In genomic region chr4:12499693-12500092, GRCh38 we compare ENCODE assay signal across 27 cellular contexts.
"Had no signal": no experiment of that assay in that cellular context is flagged by ENCODE, and none has a peak within 500 bp of the region (broad histone marks: within the 10 kb centered on the region; RNA-seq: fewer than 3 reads in every experiment).

No MANE protein-coding gene starts in this region.

- H3K9me3 Mint-ChIP-seq: T-helper 1 cell treated with Interleukin-12 subunit alpha and Interleukin-12 subunit beta and Interleukin-4 antibody, amounts not matched to agents 30 μg/mL and 1 μg/mL, for 36 hours had no signal

- H3K4me1 Mint-ChIP-seq: naive B cell had no signal

- H3K36me3 ChIP-seq: ovary, thoracic aorta, upper lobe of left lung, vagina had no signal

- H3K27ac Mint-ChIP-seq: activated naive CD8-positive, alpha-beta T cell; naive B cell; progenitor cell of endocrine pancreas; stimulated activated naive CD8-positive, alpha-beta T cell treated with anti-CD3 and anti-CD28 coated beads, Interleukin-15, Interleukin-2, amounts not matched to agents 100 ng/mL and 50 ng/mL, for 24 hours; T-helper 1 cell treated with Interleukin-12 subunit alpha and Interleukin-12 subunit beta and Interleukin-4 antibody, amounts not matched to agents 30 μg/mL and 1 μg/mL, for 36 hours had no signal

- FAIRE-seq: bronchial epithelial cell, islet of Langerhans, TTC549 had no signal

- H3K9me3 ChIP-seq: ovary, thoracic aorta, upper lobe of left lung, vagina had no signal

- H3K27me3 ChIP-seq: foreskin keratinocyte, ovary, upper lobe of left lung, vagina had no signal

- H3K27me3 Mint-ChIP-seq: activated naive CD8-positive, alpha-beta T cell; naive B cell; progenitor cell of endocrine pancreas; stimulated activated naive CD8-positive, alpha-beta T cell treated with anti-CD3 and anti-CD28 coated beads, Interleukin-15, Interleukin-2, amounts not matched to agents 100 ng/mL and 50 ng/mL, for 24 hours had no signal

- H3K4me1 ChIP-seq: foreskin keratinocyte, upper lobe of left lung, vagina had no signal

- H3K27ac ChIP-seq: foreskin keratinocyte, ovary, skin epidermis, thoracic aorta, upper lobe of left lung, vagina, VCaP had no signal

- H3K4me3 Mint-ChIP-seq: activated naive CD8-positive, alpha-beta T cell; naive B cell; stimulated activated naive CD8-positive, alpha-beta T cell treated with anti-CD3 and anti-CD28 coated beads, Interleukin-15, Interleukin-2, amounts not matched to agents 100 ng/mL and 50 ng/mL, for 24 hours; T-helper 1 cell treated with Interleukin-12 subunit alpha and Interleukin-12 subunit beta and Interleukin-4 antibody, amounts not matched to agents 30 μg/mL and 1 μg/mL, for 36 hours had no signal

- DNase-seq: activated CD4-positive, alpha-beta T cell treated with anti-CD3 and anti-CD28 coated beads for 4 hours; activated CD4-positive, alpha-beta T cell treated with anti-CD3 and anti-CD28 coated beads, Interleukin-2, amount 50 U/mL, for 4 hours; activated effector memory CD4-positive, alpha-beta T cell treated with Interleukin-2 at 50 U/mL for 16 hours; activated naive CD4-positive, alpha-beta T cell treated with Interleukin-2 at 50 U/mL for 16 hours; activated T-cell treated with anti-CD3 and anti-CD28 coated beads for 4 hours; anterior cingulate cortex; foreskin keratinocyte; mammary epithelial cell; naive B cell; ovary; stimulated activated CD4-positive, alpha-beta T cell treated with anti-CD3 and anti-CD28 coated beads, Interleukin-12 subunit alpha, Interleukin-12 subunit beta, amount 100 ng/mL, for 4 hours; stimulated activated CD4-positive, alpha-beta T cell treated with anti-CD3 and anti-CD28 coated beads, Interleukin-4, amount 100 ng/mL, for 1 hour; T-helper 9 cell; upper lobe of left lung had no signal

- H3K4me3 ChIP-seq: ovary, skin epidermis, thoracic aorta, upper lobe of left lung, vagina had no signal

- H3K36me3 Mint-ChIP-seq: activated naive CD8-positive, alpha-beta T cell; naive B cell had no signal

- ATAC-seq: esophagus mucosa, foreskin keratinocyte, sciatic nerve had no signal
